ENCODE assay signal across 9 cellular contexts in genomic region chr6:43636312-43636667, GRCh38. TPM values are rescaled to one million over a fixed set of nuclear protein-coding genes. Genes with fewer than 3 reads are reported as not detected.
DNase-seq lines count a peak whose midpoint lies in the region; ATAC-seq, FAIRE-seq and TF ChIP-seq lines count a peak whose summit lies in the region.
"Had no signal": no experiment of that assay in that cellular context is flagged by ENCODE, and none has a peak within 500 bp of the region (broad histone marks: within the 10 kb centered on the region; RNA-seq: fewer than 3 reads in every experiment).

No MANE protein-coding gene starts in this region.

- H3K9me3 ChIP-seq in A673 (ENCODE audit: low read depth, low read length, poor library complexity, severe bottlenecking) (no peaks in the 10 kb centered on the region), pancreas (no peaks in the 10 kb centered on the region)

- no TSS peak for BruUV-seq in A673 (replicated peaks; lab: Mats Ljungman, UMichigan)

- TF ChIP-seq CTCF in A673 (conservative IDR thresholded peaks at IDR 0.05; ENCODE audit: low read depth, low read length) (no peak), VCaP (conservative IDR thresholded peaks at IDR 0.05) (no peak), pancreas (IDR thresholded peaks at IDR 0.05) (no peak)

- H3K4me1 ChIP-seq in A673 (ENCODE audit: insufficient read depth, low read length, poor library complexity, severe bottlenecking) (peaks cover 39% of the 10 kb centered on the region), pancreas (peaks cover 0 to 23% (median 15%) of the 10 kb centered on the region in 3 donors)

- ATAC-seq in GM21390 (IDR thresholded peaks at IDR 0.05; ENCODE audit: unreplicated experiment) (peak; percentile 9), pancreas (peak; percentile 5 to 29 (median 16)), GM19395 (IDR thresholded peaks at IDR 0.05; ENCODE audit: unreplicated experiment) (no peak), GM19397 (IDR thresholded peaks at IDR 0.05; ENCODE audit: unreplicated experiment) (no peak)

- peaks cover 43% of the 10 kb centered on the region for H3K36me3 ChIP-seq in A673 (ENCODE audit: insufficient read depth, low read length, poor library complexity, severe bottlenecking)
- peaks cover 0 to 17% (median 16%) of the 10 kb centered on the region in 3 donors for H3K36me3 ChIP-seq in pancreas

- intact Hi-C loops in A673 (cut with micrococcal nuclease; ENCODE audit: unreplicated experiment) = no loop called here
- intact Hi-C loops in pancreas (cut with DNase I) = no loop called here

- FAIRE-seq in pancreas (lab: Jason Lieb, UNC) = no peak
- FAIRE-seq: islet of Langerhans had no signal

- WGBS in pancreas, 2 donors = 12 to 14% methylated on average over 7 of the region's 7 CpGs

- H3K27me3 ChIP-seq in A673 (replicated peaks; ENCODE audit: insufficient read depth, low read depth, low read length, poor library complexity) (no peaks in the 10 kb centered on the region), pancreas (no peaks in the 10 kb centered on the region)

- H3K27ac ChIP-seq in A673 (ENCODE audit: low read depth, low read length, poor library complexity, severe bottlenecking) (peak overlapping the region; percentile 89), VCaP (peak overlapping the region; percentile 93), pancreas (peak overlapping the region in 3 of 4 donors; percentile 20 to 67 (median 66))

- POLR2A ChIA-PET in A673 (lab: Charles Lee; ENCODE audit: low non-redundant PET) = no interaction called here

- CTCF ChIA-PET in A673 (lab: Charles Lee) = no interaction called here

- no peak for DNase-seq in A673 (ENCODE audit: low spot score)
- peak; percentile 25 for DNase-seq in fibroblast of gingiva (ENCODE audit: low read depth)
- no peak for DNase-seq in pancreas
- no peak for DNase-seq in mesenteric fat pad (ENCODE audit: low spot score)

- H3K4me3 ChIP-seq in A673 (ENCODE audit: low read depth, low read length, poor library complexity, severe bottlenecking) (peak overlapping the region; percentile 98), pancreas (peak overlapping the region; percentile 60 to 84 (median 75))

RNA-seq across cellular contexts. Expression of gene MAD2L1BP, which starts 0.7 kb away (rescaled TPM):
- 52.0 and 55.3 TPM in 2 replicates for total RNA-seq in A673 (2021)
- 10 to 100 TPM in 4 of 6 donors, 1 to 10 TPM in 2; 6.5 to 11.8 (median 10.1) TPM for total RNA-seq in pancreas
- polyA plus RNA-seq in pancreas = 10 to 100 TPM in 1 of 2 donors, 1 to 10 TPM in 1; 9.1 to 18.6 TPM
- total RNA-seq in mesenteric fat pad = 19.0 TPM

RNA-seq across cellular contexts. Expression of gene GTPBP2, which starts 7.2 kb away (rescaled TPM):
- total RNA-seq in A673 (2021) (59.4 and 72.1 TPM in 2 replicates), pancreas (10 to 100 TPM; 23.6 to 57.5 (median 29.8) TPM), mesenteric fat pad (101 TPM)
- 10 to 100 TPM; 53.0 to 63.0 TPM for polyA plus RNA-seq in pancreas

RNA-seq across cellular contexts. Expression of gene RSPH9, which starts 8.5 kb away (rescaled TPM):
- total RNA-seq in A673 (2021) (0.11 TPM in 2 replicates), pancreas (under 1 TPM in 3 of 6 donors, not detected in 3; 0.06 to 0.16 (median 0.12) TPM), mesenteric fat pad (not detected)
- polyA plus RNA-seq in pancreas = 1 to 10 TPM in 1 of 2 donors, under 1 TPM in 1; 0.08 to 1.1 TPM

RNA-seq across cellular contexts. Expression of gene MRPS18A, which starts 51.3 kb away (rescaled TPM):
- total RNA-seq in A673 (2021) = 64.6 and 69.1 TPM in 2 replicates
- 10 to 100 TPM; 10.9 to 18.2 (median 14.3) TPM for total RNA-seq in pancreas
- polyA plus RNA-seq in pancreas = 10 to 100 TPM; 19.2 to 24.6 TPM
- 34.5 TPM for total RNA-seq in mesenteric fat pad

Comparison
In these comparisons a context has a peak if more than half of its experiments do, and no peak if none do; other contexts are left out.
1. ATAC-seq: peak in GM21390 (single experiment) and pancreas (4 of 4); none in GM19395 (single experiment) and GM19397 (single experiment).
2. Peak in every context shown above with its lines, with median percentiles within 50 percentile points of each other: H3K27ac ChIP-seq.